8 cellular contexts compared by ENCODE assay signal in genomic region chrX:119757979-119758681, GRCh38. TPM values are rescaled to one million over a fixed set of nuclear protein-coding genes. Genes with fewer than 3 reads are reported as not detected.
DNase-seq lines count a peak whose midpoint lies in the region; ATAC-seq and TF ChIP-seq lines count a peak whose summit lies in the region.

A gene with protein sequence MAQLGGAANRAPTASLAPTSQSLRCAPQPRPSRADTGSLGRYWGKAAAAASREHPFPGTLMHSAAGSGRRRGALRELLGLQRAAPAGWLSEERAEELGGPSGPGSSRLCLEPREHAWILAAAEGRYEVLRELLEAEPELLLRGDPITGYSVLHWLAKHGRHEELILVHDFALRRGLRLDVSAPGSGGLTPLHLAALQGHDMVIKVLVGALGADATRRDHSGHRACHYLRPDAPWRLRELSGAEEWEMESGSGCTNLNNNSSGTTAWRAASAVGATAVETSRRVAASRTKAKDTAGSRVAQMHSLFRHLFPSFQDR (plus strand): TSS chrX:119758588. CDS start chrX:119758668, 80 bp downstream.

- under 1% methylated on average over 51 of the region's 51 CpGs for whole genome bisulfite sequencing in HUES64

- H3K36me3 ChIP-seq in CD8-positive, alpha-beta memory T cell (ENCODE audit: insufficient read depth, low read length): no peaks in the 10 kb centered on the region
- H3K36me3 ChIP-seq in HUES64 (ENCODE audit: insufficient read depth, low read length) (no peaks in the 10 kb centered on the region), uterus (no peaks in the 10 kb centered on the region)

- H3K4me3 ChIP-seq in CD8-positive, alpha-beta memory T cell (ENCODE audit: low read length): peak within 1 kb of the TSS; percentile 47
- H3K4me3 ChIP-seq in HUES64 (ENCODE audit: low read length) (peak within 1 kb of the TSS; percentile 62), WI38 (ENCODE audit: low read depth, low read length) (peak within 1 kb of the TSS; percentile 54), uterus (peak within 1 kb of the TSS; percentile 13 to 43)

- no peaks in the 10 kb centered on the region for H3K27me3 ChIP-seq in CD8-positive, alpha-beta memory T cell (ENCODE audit: insufficient read depth, low read length, poor library complexity, severe bottlenecking)
- H3K27me3 ChIP-seq in HUES64 (ENCODE audit: insufficient read depth, low read length) (peaks cover 33% of the 10 kb centered on the region), uterus (no peaks in the 10 kb centered on the region)

- peak; percentile 21 to 57 (median 31) for DNase-seq in CD8-positive, alpha-beta memory T cell
- DNase-seq in endothelial cell (ENCODE audit: low spot score) (peak; percentile 23), mucosa of gallbladder (ENCODE audit: low spot score) (peak; percentile 70), uterus (peak in 1 of 2 donors; percentile 18)

- peaks cover 43 to 63% (median 44%) of the 10 kb centered on the region in 3 donors for H3K4me1 Mint-ChIP-seq in CD8-positive, alpha-beta memory T cell
- peaks cover 6% of the 10 kb centered on the region for H3K4me1 Mint-ChIP-seq in endothelial cell (ENCODE audit: unreplicated experiment)

- peak within 1 kb of the TSS; percentile 69 to 85 (median 75) for H3K4me3 Mint-ChIP-seq in CD8-positive, alpha-beta memory T cell
- peak within 1 kb of the TSS; percentile 79 for H3K4me3 Mint-ChIP-seq in endothelial cell (ENCODE audit: unreplicated experiment)

- CTCF ChIA-PET in CD8-positive, alpha-beta memory T cell (lab: Charles Lee): interaction anchor here (0.7 to 2.3 kb wide), 14 partner anchors 8 to 289 kb away, joined by 3 to 10 read pairs (median 4); partner anchors contain the start of gene RPL39

- peaks cover 0 to 2% of the 10 kb centered on the region in 2 donors for H3K27me3 Mint-ChIP-seq in CD8-positive, alpha-beta memory T cell
- H3K27me3 Mint-ChIP-seq in endothelial cell (ENCODE audit: unreplicated experiment): no peaks in the 10 kb centered on the region

- H3K27ac Mint-ChIP-seq in CD8-positive, alpha-beta memory T cell: peak within 1 kb of the TSS; percentile 90 to 98 (median 94)
- H3K27ac Mint-ChIP-seq in endothelial cell (ENCODE audit: unreplicated experiment): no peak within 1 kb of the TSS

- peak within 1 kb of the TSS; percentile 59 for H3K9ac ChIP-seq in HUES64 (ENCODE audit: low read depth, low read length)

- no peaks in the 10 kb centered on the region for H3K9me3 ChIP-seq in CD8-positive, alpha-beta memory T cell (ENCODE audit: low read length)
- H3K9me3 ChIP-seq in HUES64 (ENCODE audit: insufficient read depth, low read depth, low read length): no peaks in the 10 kb centered on the region
- no peaks in the 10 kb centered on the region for H3K9me3 ChIP-seq in uterus

- H3K9me3 Mint-ChIP-seq in CD8-positive, alpha-beta memory T cell: no peaks in the 10 kb centered on the region
- no peaks in the 10 kb centered on the region for H3K9me3 Mint-ChIP-seq in endothelial cell (ENCODE audit: unreplicated experiment)

- POLR2A ChIA-PET in CD8-positive, alpha-beta memory T cell (lab: Charles Lee): interaction anchor here (0.5 to 3.3 kb wide), 7 partner anchors 32 to 152 kb away, joined by 3 to 19 read pairs (median 5); partner anchors contain the start of genes NKRF, RPL39 and SEPTIN6

- no peak for ATAC-seq in GM21515 (IDR thresholded peaks at IDR 0.05; ENCODE audit: unreplicated experiment)
- no peak for ATAC-seq in HG03095 (IDR thresholded peaks at IDR 0.05; ENCODE audit: unreplicated experiment)

- peaks cover 43% of the 10 kb centered on the region for H3K4me1 ChIP-seq in CD8-positive, alpha-beta memory T cell (ENCODE audit: insufficient read depth, low read length)
- H3K4me1 ChIP-seq in HUES64 (ENCODE audit: insufficient read depth, low read length) (peaks cover 12% of the 10 kb centered on the region; the same call in 1 of the 2 replicates), uterus (no peaks in the 10 kb centered on the region)

- TF ChIP-seq CTCF in WI38 (IDR thresholded peaks at IDR 0.05; ENCODE audit: low read depth, low read length): no peak
- TF ChIP-seq CTCF in endothelial cell (IDR thresholded peaks at IDR 0.05; ENCODE audit: unreplicated experiment): no peak
- TF ChIP-seq CTCF in uterus (IDR thresholded peaks at IDR 0.05): no peak

- H3K27ac ChIP-seq in CD8-positive, alpha-beta memory T cell (ENCODE audit: low read depth, low read length): no peak within 1 kb of the TSS
- H3K27ac ChIP-seq in HUES64 (ENCODE audit: low read depth, low read length) (peak within 1 kb of the TSS; percentile 52; the same call in 1 of the 2 replicates), uterus (no peak within 1 kb of the TSS)

- H3K36me3 Mint-ChIP-seq in CD8-positive, alpha-beta memory T cell: peaks cover 0 to 2% (median 0%) of the 10 kb centered on the region in 3 donors
- no peaks in the 10 kb centered on the region for H3K36me3 Mint-ChIP-seq in endothelial cell (ENCODE audit: low read depth, unreplicated experiment)

- intact Hi-C loops in uterus (cut with DNase I; ENCODE audit: low total_unique reads): no loop called here

- TF ChIP-seq POLR2A in uterus (IDR thresholded peaks at IDR 0.05): no peak

RNA-seq across cellular contexts. Expression of the gene that starts here (rescaled TPM):
- total RNA-seq in CD8-positive, alpha-beta memory T cell: under 1 TPM; 0.33 to 0.55 TPM
- 0.84 TPM for polyA plus RNA-seq in CD8-positive, alpha-beta memory T cell
- 0.75 TPM for polyA plus RNA-seq in HUES64 (2013, experiment 1 of 2)
- polyA plus RNA-seq in HUES64 (2013, experiment 2 of 2): 1.2 TPM
- total RNA-seq in endothelial cell (ENCODE audit: unreplicated experiment) (not detected), mucosa of gallbladder (4.7 TPM), uterus (under 1 TPM in 1 of 4 donors, not detected in 3; 0.69 TPM)

Comparison
In these comparisons a context has a peak if more than half of its experiments do, and no peak if none do; other contexts are left out.
1. Peak in DNase-seq and H3K4me3 ChIP-seq in CD8-positive, alpha-beta memory T cell; RNA of the gene not detected or under 1 TPM.
2. Peak in DNase-seq in endothelial cell; RNA of the gene not detected or under 1 TPM.